21 cellular contexts compared by ENCODE assay signal in the genomic region with DNA sequence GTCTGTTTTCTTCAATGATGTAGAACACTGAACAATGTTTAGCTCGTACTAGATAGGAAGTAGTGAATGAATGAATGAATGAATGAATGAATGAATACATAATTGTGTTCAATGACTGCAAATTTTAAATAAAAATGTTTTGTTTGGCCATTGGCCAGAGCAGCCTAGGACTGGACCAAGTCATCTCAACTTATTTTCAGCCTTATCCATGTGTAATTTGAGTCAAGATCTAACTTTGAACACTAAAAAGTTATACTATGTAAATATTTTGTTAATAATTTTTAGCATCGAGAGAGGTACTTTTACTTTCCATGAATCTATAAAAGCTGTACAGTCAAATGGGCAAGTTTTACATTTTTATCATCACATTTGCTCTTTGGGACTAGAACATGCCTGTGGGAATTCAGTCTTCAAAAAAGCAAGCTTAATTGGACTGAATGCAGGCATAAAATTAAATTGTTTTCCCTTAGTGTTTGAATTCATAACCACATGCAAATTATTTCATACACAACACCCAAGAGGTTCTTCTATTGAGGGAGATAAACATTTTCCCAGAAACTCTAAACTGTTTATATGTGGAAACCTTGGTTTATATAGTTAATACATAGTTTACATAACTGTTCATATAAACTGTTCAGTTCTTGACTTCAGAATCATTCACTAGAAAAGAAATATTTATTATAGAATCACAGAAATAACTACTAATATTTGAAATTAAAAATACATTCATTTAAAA.
A peak's percentile ranks its signal among the peaks of the same experiment; 100 is the strongest.
DNase-seq lines count a peak whose midpoint lies in the region; ATAC-seq, FAIRE-seq and TF ChIP-seq lines count a peak whose summit lies in the region.
"Had no signal": no experiment of that assay in that cellular context is flagged by ENCODE, and none has a peak within 500 bp of the region (broad histone marks: within the 10 kb centered on the region; RNA-seq: fewer than 3 reads in every experiment).

No MANE protein-coding gene starts in this region.

- H3K9me2 ChIP-seq in SU-DHL-6 (replicated peaks; ENCODE audit: insufficient read depth, low read length), result no peaks in the 10 kb centered on the region

- H3K27ac Mint-ChIP-seq in activated naive CD8-positive, alpha-beta T cell treated with anti-CD3 and anti-CD28 coated beads, Interleukin-2, amount 50 U/mL, for 24 hours, result no peak overlapping the region
- H3K27ac Mint-ChIP-seq: CD14-positive monocyte; CD4-positive, alpha-beta memory T cell; GM23338; IgD-negative memory B cell had no signal

- H3K9ac ChIP-seq in IMR-90 (ENCODE audit: low read depth, low read length), result no peak overlapping the region
- H3K9ac ChIP-seq in SU-DHL-6 (ENCODE audit: low read length), result no peak overlapping the region
- H3K9ac ChIP-seq: BLaER1 had no signal

- H2BK5ac ChIP-seq in IMR-90 (ENCODE audit: low read depth, low read length, poor library complexity, severe bottlenecking), result no peak overlapping the region

- no peak overlapping the region for H3K18ac ChIP-seq in IMR-90 (ENCODE audit: low read depth, low read length)

- H3K4me3 Mint-ChIP-seq in activated naive CD8-positive, alpha-beta T cell treated with anti-CD3 and anti-CD28 coated beads, Interleukin-2, amount 50 U/mL, for 24 hours, result no peak overlapping the region
- H3K4me3 Mint-ChIP-seq: CD14-positive monocyte; CD4-positive, alpha-beta memory T cell; GM23338; IgD-negative memory B cell had no signal

- H4K91ac ChIP-seq in IMR-90 (ENCODE audit: insufficient read depth, low read depth, low read length), result no peak overlapping the region

- H3K14ac ChIP-seq in IMR-90 (replicated peaks; ENCODE audit: low read depth, low read length), result no peak overlapping the region

- H3K79me1 ChIP-seq in IMR-90 (ENCODE audit: low read depth in 1 of 2, low read length in 2 of 2), result no peaks in the 10 kb centered on the region

- H2AK5ac ChIP-seq in IMR-90 (ENCODE audit: low read depth, low read length), result no peak overlapping the region

- TF ChIP-seq RAD21 in IMR-90 (IDR thresholded peaks at IDR 0.05; ENCODE audit: low read length), result no peak

- no peak overlapping the region for H2AK9ac ChIP-seq in IMR-90 (replicated peaks; ENCODE audit: low read depth, low read length, poor library complexity)

- no TSS peak for BruUV-seq in IMR-90 (replicated peaks; lab: Mats Ljungman, UMichigan)

- H3K56ac ChIP-seq in IMR-90 (ENCODE audit: extremely low read depth, insufficient read depth, low read length), result no peak overlapping the region

- no peak overlapping the region for H2AFZ ChIP-seq in IMR-90 (replicated peaks; ENCODE audit: low read length, poor library complexity)
- H2AFZ ChIP-seq in SU-DHL-6 (ENCODE audit: low read depth, low read length, severe bottlenecking), result no peak overlapping the region

- H3K27ac ChIP-seq in IMR-90 (ENCODE audit: insufficient read depth, low read length) (peak overlapping the region; percentile 75; the same call in 1 of the 2 replicates), SU-DHL-6 (ENCODE audit: low read depth, low read length) (0 out of 2 replicates have a peak overlapping the region, but pooled peaks have one; percentile 13), ovary (no peak overlapping the region)
- H3K27ac ChIP-seq: BLaER1, HL-60 had no signal

- no peaks in the 10 kb centered on the region for H3K79me2 ChIP-seq in SU-DHL-6 (ENCODE audit: insufficient read depth, low read length)

- H3K4ac ChIP-seq in IMR-90 (ENCODE audit: low read depth, low read length), result peak overlapping the region; percentile 15; the same call in 1 of the 2 replicates

- in situ Hi-C loops in IMR-90 (cut with MboI; ENCODE audit: low sequenced_read_pairs), result no loop called here

- no peak overlapping the region; the same call in 1 of the 2 replicates for H4K5ac ChIP-seq in IMR-90 (ENCODE audit: low read depth, low read length)

- peaks cover 1% of the 10 kb centered on the region for H3K36me3 Mint-ChIP-seq in activated naive CD8-positive, alpha-beta T cell treated with anti-CD3 and anti-CD28 coated beads, Interleukin-2, amount 50 U/mL, for 24 hours (ENCODE audit: low read depth)
- H3K36me3 Mint-ChIP-seq: CD14-positive monocyte; CD4-positive, alpha-beta memory T cell; IgD-negative memory B cell had no signal

- H3K9me3 ChIP-seq in IMR-90 (ENCODE audit: control insufficient read depth, insufficient read depth, low read length), result no peaks in the 10 kb centered on the region
- no peaks in the 10 kb centered on the region for H3K9me3 ChIP-seq in SU-DHL-6 (ENCODE audit: insufficient read depth, low read length)
- no peaks in the 10 kb centered on the region for H3K9me3 ChIP-seq in ovary

- peaks cover 3% of the 10 kb centered on the region for H3K9me3 Mint-ChIP-seq in activated naive CD8-positive, alpha-beta T cell treated with anti-CD3 and anti-CD28 coated beads, Interleukin-2, amount 50 U/mL, for 24 hours
- H3K9me3 Mint-ChIP-seq: IgD-negative memory B cell had no signal

- POLR2A ChIA-PET in IMR-90 (lab: Charles Lee; ENCODE audit: unreplicated experiment), result no interaction called here

- H3K9me1 ChIP-seq in IMR-90 (ENCODE audit: insufficient read depth, low read length), result no peaks in the 10 kb centered on the region

- H3K36me3 ChIP-seq in IMR-90 (ENCODE audit: control insufficient read depth, insufficient read depth, low read length) (no peaks in the 10 kb centered on the region), SU-DHL-6 (ENCODE audit: low read length) (no peaks in the 10 kb centered on the region), ovary (no peaks in the 10 kb centered on the region)
- H3K36me3 ChIP-seq: BLaER1 had no signal

- H3K4me1 Mint-ChIP-seq in activated naive CD8-positive, alpha-beta T cell treated with anti-CD3 and anti-CD28 coated beads, Interleukin-2, amount 50 U/mL, for 24 hours, result no peaks in the 10 kb centered on the region
- H3K4me1 Mint-ChIP-seq: CD14-positive monocyte; CD4-positive, alpha-beta memory T cell; GM23338 had no signal

- no peak overlapping the region for H4K8ac ChIP-seq in IMR-90 (ENCODE audit: low read depth in 2 of 2, low read length in 2 of 2)

- H4K20me1 ChIP-seq in IMR-90 (ENCODE audit: insufficient read depth, low read length), result no peaks in the 10 kb centered on the region
- no peaks in the 10 kb centered on the region for H4K20me1 ChIP-seq in SU-DHL-6 (ENCODE audit: low read depth, low read length)
- H4K20me1 ChIP-seq: BLaER1 had no signal

- no CpG with 5 or more reads among the region's 2 CpGs for WGBS in IMR-90 (ENCODE audit: extremely low coverage in 2 of 2, insufficient read length in 1 of 2), 2 experiments
- 32 to 49% (median 35%) methylated on average over 2 of the region's 2 CpGs for WGBS in ovary, 3 donors

- dilution Hi-C loops in IMR-90 (cut with HindIII; ENCODE audit: low sequenced_read_pairs, unreplicated experiment), result no loop called here

- H2BK15ac ChIP-seq in IMR-90 (ENCODE audit: low read depth, low read length), result no peak overlapping the region

- H3F3A ChIP-seq in SU-DHL-6 (ENCODE audit: insufficient read depth), result peaks cover 23% of the 10 kb centered on the region

- no peak for TF ChIP-seq EP300 in ovary (IDR thresholded peaks at IDR 0.05)

- H3K4me3 ChIP-seq in IMR-90 (ENCODE audit: insufficient read depth, low read depth, low read length) (no peak overlapping the region), SU-DHL-6 (ENCODE audit: insufficient read depth, low read length, poor library complexity, severe bottlenecking) (no peak overlapping the region), ovary (no peak overlapping the region)
- H3K4me3 ChIP-seq: BLaER1, GM23338 had no signal

- 0 out of 2 replicates have a peak overlapping the region, but pooled peaks have one; percentile 1 for H2BK120ac ChIP-seq in IMR-90 (ENCODE audit: low read depth, low read length)

- intact Hi-C loops in IMR-90 (cut with micrococcal nuclease), result no loop called here
- intact Hi-C loops in ovary (cut with DNase I), result no loop called here

- peak; percentile 47 for DNase-seq in IMR-90
- DNase-seq in frontal cortex (ENCODE audit: low spot score in 2 of 2), result no peak
- DNase-seq in activated naive CD8-positive, alpha-beta T cell treated with anti-CD3 and anti-CD28 coated beads, Interleukin-2, amount 50 U/mL, for 24 hours, result no peak
- no peak for DNase-seq in HuH-7 (ENCODE audit: low spot score)
- DNase-seq in occipital lobe (lab: John Stamatoyannopoulos, UW), result no peak
- no peak for DNase-seq in ovary
- DNase-seq: 8988T; CD4-positive, alpha-beta memory T cell; DMS153; DMS79; GF-D8; HCEC 1CT had no signal

- CTCF ChIA-PET in IMR-90 (lab: Yijun Ruan, JAX), result no interaction called here

- H3K4me1 ChIP-seq in IMR-90 (ENCODE audit: control insufficient read depth, insufficient read depth, low read length) (peaks cover 10% of the 10 kb centered on the region), ovary (ENCODE audit: insufficient read depth) (no peaks in the 10 kb centered on the region)

- FAIRE-seq in endometrium (lab: Jason Lieb, UNC) (peak; percentile 29), frontal cortex (lab: Jason Lieb, UNC) (peak; percentile 81)
- FAIRE-seq: GM19239, H54 had no signal

- TF ChIP-seq POLR2A in IMR-90 (IDR thresholded peaks at IDR 0.05; ENCODE audit: low read depth, low read length) (no peak), ovary (IDR thresholded peaks at IDR 0.05) (no peak)

- TF ChIP-seq CTCF in IMR-90 (conservative IDR thresholded peaks at IDR 0.05; ENCODE audit: low read depth, low read length) (no peak), SU-DHL-6 (IDR thresholded peaks at IDR 0.05; ENCODE audit: insufficient read depth, low read length, poor library complexity, severe bottlenecking) (no peak), ovary (IDR thresholded peaks at IDR 0.05) (no peak)

- no peaks in the 10 kb centered on the region for H3K27me3 Mint-ChIP-seq in activated naive CD8-positive, alpha-beta T cell treated with anti-CD3 and anti-CD28 coated beads, Interleukin-2, amount 50 U/mL, for 24 hours
- H3K27me3 Mint-ChIP-seq: CD4-positive, alpha-beta memory T cell; IgD-negative memory B cell had no signal

- no peak overlapping the region for H3K23ac ChIP-seq in IMR-90 (ENCODE audit: low read depth, low read length)

- H3K27me3 ChIP-seq in IMR-90 (ENCODE audit: control insufficient read depth, insufficient read depth, low read length) (no peaks in the 10 kb centered on the region), SU-DHL-6 (ENCODE audit: low read length) (no peaks in the 10 kb centered on the region), ovary (no peaks in the 10 kb centered on the region)
- H3K27me3 ChIP-seq: BLaER1 had no signal

- H2BK20ac ChIP-seq in IMR-90 (ENCODE audit: low read depth, low read length), result no peak overlapping the region

- H3K4me2 ChIP-seq in IMR-90 (ENCODE audit: low read depth, low read length) (no peak overlapping the region), SU-DHL-6 (ENCODE audit: low read depth, low read length, poor library complexity, severe bottlenecking) (peak overlapping the region; percentile 45)
- H3K4me2 ChIP-seq: BLaER1, GM23338 had no signal

- peak; percentile 83 for ATAC-seq in IMR-90 (ENCODE audit: low read depth)
- no peak for ATAC-seq in activated naive CD8-positive, alpha-beta T cell treated with anti-CD3 and anti-CD28 coated beads, Interleukin-2, amount 50 U/mL, for 24 hours
- ATAC-seq: GM23338 had no signal

Comparison
In these comparisons a context has a peak if more than half of its experiments do, and no peak if none do; other contexts are left out.
1. H3K27ac ChIP-seq: peak in IMR-90 (single experiment) and SU-DHL-6 (single experiment); none in ovary (0 of 2).